Comparison of ENCODE assay signal across 1 cellular context in the genomic region with DNA sequence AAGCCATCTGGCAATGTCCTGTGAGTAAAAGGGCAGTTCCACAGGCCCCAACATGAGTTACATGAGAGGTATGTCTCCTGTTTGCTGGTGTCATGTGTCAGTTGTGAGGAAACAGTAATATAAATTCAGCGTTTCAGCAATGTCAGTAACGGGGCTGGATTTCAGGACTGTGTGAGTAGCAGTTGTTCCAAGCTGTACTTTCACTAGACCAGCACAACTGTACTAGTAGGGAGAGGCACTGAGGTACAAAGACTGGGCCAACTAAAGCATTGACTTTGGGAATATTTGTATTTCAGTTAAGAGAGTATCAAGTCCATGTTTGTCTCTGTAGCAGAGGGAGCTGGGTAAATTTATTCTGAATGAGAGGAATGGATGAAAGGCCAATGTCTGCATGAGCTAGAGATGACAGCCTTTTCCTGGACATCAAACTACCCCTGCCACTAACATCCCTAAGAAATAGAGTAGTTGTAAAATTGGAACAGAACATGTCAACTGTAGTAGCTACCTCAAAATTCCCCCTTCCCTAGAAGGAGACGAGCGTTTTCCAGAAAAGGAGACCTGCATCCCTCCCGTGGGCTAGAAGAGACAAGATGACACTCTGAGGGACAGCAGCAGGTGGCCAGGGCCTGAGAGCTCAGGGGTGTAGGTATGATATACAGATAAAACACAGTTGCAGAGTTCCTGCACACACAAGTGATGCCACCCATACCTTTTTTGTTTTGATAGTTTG.
TF ChIP-seq lines count a peak whose summit lies in the region.

No MANE protein-coding gene starts in this region.

TF ChIP-seq in SK-N-SH treated with all-trans-retinoic acid at 6 μM for 48 hours, 23 proteins besides CTCF, POLR2A, EP300 and RAD21 (continued from another document):
- TF ChIP-seq, protein P1, sequence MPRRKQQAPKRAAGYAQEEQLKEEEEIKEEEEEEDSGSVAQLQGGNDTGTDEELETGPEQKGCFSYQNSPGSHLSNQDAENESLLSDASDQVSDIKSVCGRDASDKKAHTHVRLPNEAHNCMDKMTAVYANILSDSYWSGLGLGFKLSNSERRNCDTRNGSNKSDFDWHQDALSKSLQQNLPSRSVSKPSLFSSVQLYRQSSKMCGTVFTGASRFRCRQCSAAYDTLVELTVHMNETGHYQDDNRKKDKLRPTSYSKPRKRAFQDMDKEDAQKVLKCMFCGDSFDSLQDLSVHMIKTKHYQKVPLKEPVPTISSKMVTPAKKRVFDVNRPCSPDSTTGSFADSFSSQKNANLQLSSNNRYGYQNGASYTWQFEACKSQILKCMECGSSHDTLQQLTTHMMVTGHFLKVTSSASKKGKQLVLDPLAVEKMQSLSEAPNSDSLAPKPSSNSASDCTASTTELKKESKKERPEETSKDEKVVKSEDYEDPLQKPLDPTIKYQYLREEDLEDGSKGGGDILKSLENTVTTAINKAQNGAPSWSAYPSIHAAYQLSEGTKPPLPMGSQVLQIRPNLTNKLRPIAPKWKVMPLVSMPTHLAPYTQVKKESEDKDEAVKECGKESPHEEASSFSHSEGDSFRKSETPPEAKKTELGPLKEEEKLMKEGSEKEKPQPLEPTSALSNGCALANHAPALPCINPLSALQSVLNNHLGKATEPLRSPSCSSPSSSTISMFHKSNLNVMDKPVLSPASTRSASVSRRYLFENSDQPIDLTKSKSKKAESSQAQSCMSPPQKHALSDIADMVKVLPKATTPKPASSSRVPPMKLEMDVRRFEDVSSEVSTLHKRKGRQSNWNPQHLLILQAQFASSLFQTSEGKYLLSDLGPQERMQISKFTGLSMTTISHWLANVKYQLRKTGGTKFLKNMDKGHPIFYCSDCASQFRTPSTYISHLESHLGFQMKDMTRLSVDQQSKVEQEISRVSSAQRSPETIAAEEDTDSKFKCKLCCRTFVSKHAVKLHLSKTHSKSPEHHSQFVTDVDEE (CRISPR knock-in tag; IDR thresholded peaks at IDR 0.05), result no peak
- TF ChIP-seq ZNF70 (CRISPR knock-in tag; IDR thresholded peaks at IDR 0.05) (no peak), ZFP3 (CRISPR knock-in tag; IDR thresholded peaks at IDR 0.05) (no peak), PPARA (CRISPR knock-in tag; IDR thresholded peaks at IDR 0.05; ENCODE audit: borderline replicate concordance) (no peak), ZNF565 (CRISPR knock-in tag; conservative IDR thresholded peaks at IDR 0.05; ENCODE audit: low read depth) (no peak), BACH2 (CRISPR knock-in tag; IDR thresholded peaks at IDR 0.05; ENCODE audit: borderline replicate concordance) (no peak), SNAI2 (CRISPR knock-in tag; IDR thresholded peaks at IDR 0.05) (no peak), ZNF8 (CRISPR knock-in tag; IDR thresholded peaks at IDR 0.05) (no peak), ZC3H10 (CRISPR knock-in tag; IDR thresholded peaks at IDR 0.05) (no peak), RARB (CRISPR knock-in tag; IDR thresholded peaks at IDR 0.05) (no peak), TCF4 (CRISPR knock-in tag; IDR thresholded peaks at IDR 0.05; ENCODE audit: borderline replicate concordance) (no peak), POU6F1 (CRISPR knock-in tag; IDR thresholded peaks at IDR 0.05; ENCODE audit: borderline replicate concordance, low read depth) (no peak)
